In the genomic region with DNA sequence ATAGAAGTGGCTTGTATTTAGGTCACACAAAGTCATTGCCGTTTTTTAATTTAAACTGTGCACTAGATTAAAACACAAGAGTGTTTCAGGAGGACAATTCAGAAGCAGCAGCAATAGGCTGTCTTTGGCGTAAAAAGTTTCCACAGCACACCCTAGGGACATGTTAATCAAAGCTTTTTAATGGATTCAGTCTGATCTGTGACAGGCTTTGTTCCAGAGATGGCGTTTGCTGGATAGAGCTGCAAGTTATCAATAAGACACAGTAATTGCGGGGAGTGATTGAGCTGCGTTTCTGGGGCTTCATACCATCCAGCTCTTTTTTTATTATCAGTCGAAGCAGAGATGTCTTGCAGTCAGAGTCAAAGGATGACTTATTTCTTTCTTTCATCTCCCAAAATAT, we compare ENCODE assay signal across 17 cellular contexts.
"Had no signal": no experiment of that assay in that cellular context is flagged by ENCODE, and none has a peak within 500 bp of the region (broad histone marks: within the 10 kb centered on the region; RNA-seq: fewer than 3 reads in every experiment).

No MANE protein-coding gene starts in this region.

- H3K36me3 ChIP-seq: breast epithelium, esophagus muscularis mucosa, left lung, tibial nerve, vagina had no signal

- H3K4me3 Mint-ChIP-seq: activated CD4-positive, alpha-beta memory T cell treated with anti-CD3 and anti-CD28 coated beads, Interleukin-2, amount 10 ng/mL, durations not matched to agents 7 days and 5 days; activated naive CD8-positive, alpha-beta T cell treated with anti-CD3 and anti-CD28 coated beads for 36 hours; activated T-cell treated with anti-CD3 and anti-CD28 coated beads, Interleukin-2, amount 50 U/mL, for 72 hours had no signal

- H3K9me3 ChIP-seq: breast epithelium, esophagus muscularis mucosa, left lung, tibial nerve, vagina had no signal

- H3K27ac Mint-ChIP-seq: activated CD4-positive, alpha-beta memory T cell treated with anti-CD3 and anti-CD28 coated beads, Interleukin-2, amount 10 ng/mL, durations not matched to agents 7 days and 5 days; activated naive CD8-positive, alpha-beta T cell treated with anti-CD3 and anti-CD28 coated beads for 36 hours; activated T-cell treated with anti-CD3 and anti-CD28 coated beads, Interleukin-2, amount 50 U/mL, for 72 hours had no signal

- DNase-seq: activated CD4-positive, alpha-beta memory T cell treated with anti-CD3 and anti-CD28 coated beads, Interleukin-2, amount 10 ng/mL, durations not matched to agents 7 days and 5 days; activated gamma-delta T cell treated with Interleukin-2 at 50 U/mL for 16 hours; activated naive CD8-positive, alpha-beta T cell treated with anti-CD3 and anti-CD28 coated beads for 36 hours; activated T-cell treated with anti-CD3 and anti-CD28 coated beads, Interleukin-2, amount 50 U/mL, for 72 hours; foreskin fibroblast; head of caudate nucleus; left lung; mesenchymal stem cell; retina; stimulated activated CD4-positive, alpha-beta T cell treated with anti-CD3 and anti-CD28 coated beads, Interleukin-15, amount 100 ng/mL, for 24 hours; stimulated activated CD4-positive, alpha-beta T cell treated with anti-CD3 and anti-CD28 coated beads, Interleukin-4, amount 100 ng/mL, for 4 hours had no signal

- H3K4me1 Mint-ChIP-seq: activated CD4-positive, alpha-beta memory T cell treated with anti-CD3 and anti-CD28 coated beads, Interleukin-2, amount 10 ng/mL, durations not matched to agents 7 days and 5 days; activated naive CD8-positive, alpha-beta T cell treated with anti-CD3 and anti-CD28 coated beads for 36 hours had no signal

- H3K4me3 ChIP-seq: breast epithelium, esophagus muscularis mucosa, left lung, tibial nerve, vagina had no signal

- H3K36me3 Mint-ChIP-seq: activated naive CD8-positive, alpha-beta T cell treated with anti-CD3 and anti-CD28 coated beads for 36 hours had no signal

- H3K9ac ChIP-seq: parathyroid adenoma had no signal

- ATAC-seq: activated T-cell treated with anti-CD3 and anti-CD28 coated beads, Interleukin-2, amount 50 U/mL, for 72 hours; left lung had no signal

- H3K27ac ChIP-seq: breast epithelium, esophagus muscularis mucosa, left lung, parathyroid adenoma, tibial nerve, vagina, VCaP had no signal

- H3K9me3 Mint-ChIP-seq: activated naive CD8-positive, alpha-beta T cell treated with anti-CD3 and anti-CD28 coated beads for 36 hours; activated T-cell treated with anti-CD3 and anti-CD28 coated beads, Interleukin-2, amount 50 U/mL, for 72 hours had no signal

- H3K4me1 ChIP-seq: breast epithelium, left lung, parathyroid adenoma, tibial nerve, vagina had no signal

- H2AFZ ChIP-seq: parathyroid adenoma had no signal

- H3K27me3 ChIP-seq: breast epithelium, esophagus muscularis mucosa, left lung, tibial nerve, vagina had no signal

- H3K27me3 Mint-ChIP-seq: activated CD4-positive, alpha-beta memory T cell treated with anti-CD3 and anti-CD28 coated beads, Interleukin-2, amount 10 ng/mL, durations not matched to agents 7 days and 5 days had no signal

- H3K79me2 ChIP-seq: parathyroid adenoma had no signal
